21 cellular contexts compared by ENCODE assay signal in genomic region chr15:57027596-57027995, GRCh38.
DNase-seq lines count a peak whose midpoint lies in the region; ATAC-seq, FAIRE-seq and TF ChIP-seq lines count a peak whose summit lies in the region.
"Had no signal": no experiment of that assay in that cellular context is flagged by ENCODE, and none has a peak within 500 bp of the region (broad histone marks: within the 10 kb centered on the region; RNA-seq: fewer than 3 reads in every experiment).

No MANE protein-coding gene starts in this region.

- H3K9ac ChIP-seq in GM12878 (ENCODE audit: control insufficient read depth, insufficient read depth, low read length), result no peak overlapping the region
- H3K9ac ChIP-seq: BLaER1 had no signal

- no peak for DNase-seq in GM12878 (ENCODE audit: low read depth, low spot score)
- DNase-seq in endothelial cell (ENCODE audit: low spot score), result no peak
- no peak for DNase-seq in urothelium cell line (ENCODE audit: low spot score)
- DNase-seq in activated gamma-delta T cell (lab: John Stamatoyannopoulos, UW), result no peak
- no peak for DNase-seq in activated CD4-positive, CD25-positive, alpha-beta regulatory T cell treated with anti-CD3 and anti-CD28 coated beads, Interleukin-2, amount 50 U/mL, for 72 hours
- no peak for DNase-seq in activated T-cell treated with anti-CD3 and anti-CD28 coated beads, Interleukin-2, amount 50 U/mL, for 48 hours
- DNase-seq: CD4-positive, alpha-beta T cell; CD8-positive, alpha-beta memory T cell; DMS 273 treated with DMSO at 0.1 percent for 48 hours; DMS79; EL; GDM1; GOT3; HFFc6 had no signal

- no peaks in the 10 kb centered on the region; the same call in 1 of the 3 replicates for H3K9me3 ChIP-seq in GM12878 (replicated peaks; ENCODE audit: control insufficient read depth, insufficient read depth, low read length)

- POLR2A ChIA-PET in GM12878 (lab: Charles Lee), result no interaction called here

- CTCF ChIA-PET in GM12878 (lab: Yijun Ruan, JAX), result no interaction called here

- no peak overlapping the region for H3K4me3 ChIP-seq in GM12878
- H3K4me3 ChIP-seq: BLaER1, HAP-1 had no signal

- H3K79me2 ChIP-seq in GM12878 (ENCODE audit: control insufficient read depth, insufficient read depth, low read length), result no peaks in the 10 kb centered on the region; the same call in none of the 2 replicates

- no peaks in the 10 kb centered on the region for H3K4me1 ChIP-seq in GM12878 (ENCODE audit: control insufficient read depth, insufficient read depth, low read length)

- TF ChIP-seq EP300 in GM12878 (IDR thresholded peaks at IDR 0.05; ENCODE audit: borderline replicate concordance in 1 of 2, control insufficient read depth in 1 of 2, low read depth in 2 of 2, low read length in 2 of 2), result no peak

- intact Hi-C loops in GM12878 (cut with micrococcal nuclease; ENCODE audit: unreplicated experiment), result no loop called here

- no peaks in the 10 kb centered on the region for H3K36me3 Mint-ChIP-seq in endothelial cell (ENCODE audit: low read depth, unreplicated experiment)
- H3K36me3 Mint-ChIP-seq: CD14-positive monocyte had no signal

- no peaks in the 10 kb centered on the region for H3K27me3 Mint-ChIP-seq in endothelial cell (ENCODE audit: unreplicated experiment)
- H3K27me3 Mint-ChIP-seq: CD4-positive, alpha-beta T cell; CD8-positive, alpha-beta memory T cell had no signal

- BruUV-seq in GM12878 (replicated peaks; lab: Mats Ljungman, UMichigan), result no TSS peak

- no peaks in the 10 kb centered on the region for H4K20me1 ChIP-seq in GM12878 (ENCODE audit: control insufficient read depth, insufficient read depth)

- TF ChIP-seq CTCF in GM12878 (IDR thresholded peaks at IDR 0.05 in 2 of 3, conservative IDR thresholded peaks at IDR 0.05 in 1 of 3; ENCODE audit: control insufficient read depth in 2 of 3, extremely low read depth in 1 of 3, insufficient read depth in 1 of 3, low read depth in 3 of 3, low read length in 3 of 3) (no peak), endothelial cell (IDR thresholded peaks at IDR 0.05; ENCODE audit: unreplicated experiment) (no peak)

- peaks cover 13% of the 10 kb centered on the region for H3K4me1 Mint-ChIP-seq in endothelial cell (ENCODE audit: unreplicated experiment)

- no peak overlapping the region for H2AFZ ChIP-seq in GM12878 (ENCODE audit: control insufficient read depth, low read depth, low read length)

- 100% methylated on average over 5 of the region's 5 CpGs for WGBS in GM12878 (ENCODE audit: insufficient coverage, insufficient replicate concordance, low lambda C conversion rate, missing lambda C conversion rate)

- no peak overlapping the region for H3K4me2 ChIP-seq in GM12878 (ENCODE audit: control insufficient read depth, insufficient read depth)
- H3K4me2 ChIP-seq: BLaER1 had no signal

- ATAC-seq in GM12878, result no peak

- no peak overlapping the region for H3K27ac ChIP-seq in GM12878 (ENCODE audit: control insufficient read depth, insufficient read depth)
- H3K27ac ChIP-seq: BLaER1 had no signal

- in situ Hi-C loops in GM12878 (cut with MboI), result no loop called here

- FAIRE-seq in GM12878 (lab: Jason Lieb, UNC), result no peak
- peak; percentile 40 for FAIRE-seq in urothelium cell line (lab: Jason Lieb, UNC)
- FAIRE-seq: D721Med, GM12891, GM18507, H54 had no signal

- RAD21 ChIA-PET in GM12878 (lab: Charles Lee; ENCODE audit: unreplicated experiment), result no interaction called here

- SMC1A ChIA-PET in GM12878 (lab: Charles Lee; ENCODE audit: uncharacterized antibody, unreplicated experiment), result interaction anchor here (1.3 kb wide), 1 partner anchor 10 kb away, joined by 3 read pairs; no protein-coding TSS in a partner anchor

- H3K27me3 ChIP-seq in GM12878 (replicated peaks in 1 of 2; ENCODE audit: control insufficient read depth in 2 of 2, insufficient read depth in 2 of 2, low read length in 1 of 2), result no peaks in the 10 kb centered on the region
- H3K27me3 ChIP-seq: BLaER1 had no signal

- H3K9me3 Mint-ChIP-seq in endothelial cell (ENCODE audit: unreplicated experiment), result no peaks in the 10 kb centered on the region
- H3K9me3 Mint-ChIP-seq: CD8-positive, alpha-beta memory T cell; HFFc6 had no signal

- H3K36me3 ChIP-seq in GM12878 (ENCODE audit: control insufficient read depth in 2 of 2, insufficient read depth in 2 of 2, low read length in 1 of 2), result peaks cover 0 to 2% of the 10 kb centered on the region in 2 experiments; a peak in 1 of 4 replicates
- H3K36me3 ChIP-seq: HAP-1 had no signal

- TF ChIP-seq RAD21 in GM12878 (IDR thresholded peaks at IDR 0.05; ENCODE audit: insufficient read depth, low read depth, low read length), result no peak

- no peak for TF ChIP-seq POLR2A in GM12878 (IDR thresholded peaks at IDR 0.05; ENCODE audit: low read depth, low read length)

- no peak overlapping the region for H3K4me3 Mint-ChIP-seq in endothelial cell (ENCODE audit: unreplicated experiment)
- H3K4me3 Mint-ChIP-seq: CD14-positive monocyte; CD4-positive, alpha-beta T cell; HFFc6 had no signal

- peak overlapping the region; percentile 36 for H3K27ac Mint-ChIP-seq in endothelial cell (ENCODE audit: unreplicated experiment)
- H3K27ac Mint-ChIP-seq: CD4-positive, alpha-beta T cell; HFFc6 had no signal

TF ChIP-seq in GM12878, 131 proteins besides CTCF, POLR2A, EP300 and RAD21:
- peak; percentile 60; the same call in 1 of the 2 replicates for TF ChIP-seq ZBTB33 (IDR thresholded peaks at IDR 0.05)
- TF ChIP-seq RBBP5 (conservative IDR thresholded peaks at IDR 0.05), result no peak
- TF ChIP-seq EED (IDR thresholded peaks at IDR 0.05; ENCODE audit: low read depth), result no peak
TF ChIP-seq in GM12878: peak in this region for 1.
